Comparison of ENCODE assay signal across 26 cellular contexts in genomic region chr4:72424006-72424405, GRCh38.
"Had no signal": no experiment of that assay in that cellular context is flagged by ENCODE, and none has a peak within 500 bp of the region (broad histone marks: within the 10 kb centered on the region; RNA-seq: fewer than 3 reads in every experiment).

No MANE protein-coding gene starts in this region.

- ATAC-seq: stimulated activated effector memory CD8-positive, alpha-beta T cell treated with anti-CD3 and anti-CD28 coated beads, Interleukin-12 subunit alpha, Interleukin-12 subunit beta, amount 100 ng/mL, for 72 hours; stimulated activated memory B cell treated with anti-CD40 and anti-IgM and Interleukin-4, amounts not matched to agents 10 μg/mL and 1 μg/mL and 100 μg/mL, for 72 hours; stimulated activated naive B cell treated with anti-CD40 and anti-IgM and Interleukin-4, amounts not matched to agents 10 μg/mL and 1 μg/mL and 100 μg/mL, for 72 hours; stimulated activated naive CD8-positive, alpha-beta T cell treated with anti-CD3 and anti-CD28 coated beads, Interleukin-15, amount 100 ng/mL, for 72 hours; stimulated activated naive CD8-positive, alpha-beta T cell treated with anti-CD3 and anti-CD28 coated beads, Interleukin-15, Interleukin-2, amounts not matched to agents 100 U/mL and 50 U/mL, for 24 hours; upper lobe of right lung had no signal

- H3K27me3 ChIP-seq: stomach, suprapubic skin, testis, thyroid gland, tibial artery, tibial nerve, transverse colon, upper lobe of left lung, upper lobe of right lung, uterus, vagina had no signal

- DNase-seq: stimulated activated CD4-positive, alpha-beta T cell treated with anti-CD3 and anti-CD28 coated beads, Interleukin-2, amount 100 ng/mL, for 48 hours; stimulated activated CD4-positive, alpha-beta T cell treated with anti-CD3 and anti-CD28 coated beads, Interleukin-4, amount 100 ng/mL, for 1 hour; stimulated activated CD4-positive, alpha-beta T cell treated with anti-CD3 and anti-CD28 coated beads, Interleukin-4, amount 100 ng/mL, for 24 hours; stimulated activated CD4-positive, alpha-beta T cell treated with anti-CD3 and anti-CD28 coated beads, Interleukin-4, amount 100 ng/mL, for 4 hours; stimulated activated CD8-positive, alpha-beta memory T cell treated with anti-CD3 and anti-CD28 coated beads, Interleukin-4, amount 100 ng/mL, for 48 hours; stimulated activated naive B cell treated with anti-CD40 and anti-IgM and Interleukin-4, amounts not matched to agents 10 μg/mL and 1 μg/mL and 100 μg/mL, for 72 hours; stimulated activated naive CD4-positive, alpha-beta T cell; stimulated activated naive CD4-positive, alpha-beta T cell treated with Interleukin-2 at 50 U/mL for 16 hours; stimulated activated naive CD8-positive, alpha-beta T cell treated with anti-CD3 and anti-CD28 coated beads, Interleukin-15, amount 100 ng/mL, for 72 hours; stimulated activated naive CD8-positive, alpha-beta T cell treated with anti-CD3 and anti-CD28 coated beads, Interleukin-15, Interleukin-2, amounts not matched to agents 100 U/mL and 50 U/mL, for 24 hours; stomach; substantia nigra; testis; thyroid gland; tibial artery; transverse colon; trophoblast cell; upper lobe of left lung; upper lobe of right lung; uterus had no signal

- H3K36me3 ChIP-seq: stomach, suprapubic skin, thoracic aorta, thyroid gland, tibial artery, tibial nerve, transverse colon, upper lobe of left lung, upper lobe of right lung, uterus, vagina had no signal

- H3K9me3 ChIP-seq: stomach, suprapubic skin, testis, thoracic aorta, thyroid gland, tibial artery, tibial nerve, transverse colon, upper lobe of left lung, upper lobe of right lung, uterus, vagina had no signal

- H3K4me1 ChIP-seq: stomach, suprapubic skin, testis, thyroid gland, tibial artery, tibial nerve, transverse colon, upper lobe of left lung, uterus, vagina had no signal

- H3K27ac ChIP-seq: stomach, suprapubic skin, testis, thoracic aorta, thyroid gland, tibial artery, tibial nerve, transverse colon, upper lobe of left lung, upper lobe of right lung, uterus, vagina had no signal

- H3K4me3 ChIP-seq: stomach, suprapubic skin, testis, thoracic aorta, thyroid gland, tibial artery, tibial nerve, transverse colon, upper lobe of left lung, upper lobe of right lung, uterus, vagina had no signal
